1 cellular context compared by ENCODE assay signal in the genomic region with DNA sequence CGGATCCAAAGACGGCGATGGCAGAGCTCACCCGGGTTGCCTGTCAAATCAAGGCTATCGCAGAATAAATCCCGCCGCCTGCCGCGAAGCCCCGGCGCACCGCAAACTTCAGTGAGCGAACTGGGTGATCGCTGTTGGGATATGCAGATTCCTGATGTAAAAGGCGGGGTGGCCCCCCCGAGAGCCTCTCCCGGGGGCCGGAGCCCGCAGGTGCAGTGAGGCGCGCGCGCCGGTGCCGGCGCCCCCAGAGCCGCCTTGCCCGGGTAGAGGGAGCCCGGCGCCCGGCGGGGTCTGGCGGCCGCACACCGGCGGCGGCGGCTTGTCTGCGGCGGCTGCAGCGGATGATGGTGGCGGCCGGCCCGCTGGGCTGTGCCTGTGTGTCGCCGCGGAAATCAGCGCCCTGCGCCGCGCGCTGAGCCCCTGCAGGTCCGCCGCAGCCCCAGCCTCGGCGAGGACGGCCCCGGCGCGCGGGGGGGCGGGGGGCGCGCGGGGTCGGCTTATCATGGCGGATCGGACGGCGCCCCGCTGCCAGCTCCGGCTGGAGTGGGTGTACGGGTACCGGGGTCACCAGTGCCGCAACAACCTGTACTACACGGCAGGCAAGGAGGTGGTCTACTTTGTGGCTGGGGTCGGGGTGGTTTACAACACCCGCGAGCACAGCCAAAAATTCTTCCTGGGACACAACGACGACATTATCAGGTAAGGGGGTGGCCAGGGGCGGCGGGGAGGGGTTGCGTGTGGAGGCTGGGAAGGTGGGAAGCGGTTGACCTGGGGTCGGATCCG.
TF ChIP-seq lines count a peak whose summit lies in the region.

No MANE protein-coding gene starts in this region.

TF ChIP-seq in HepG2, 621 proteins besides CTCF, POLR2A, EP300 and RAD21 (continued from another document and continues in another):
- TF ChIP-seq, protein P1, sequence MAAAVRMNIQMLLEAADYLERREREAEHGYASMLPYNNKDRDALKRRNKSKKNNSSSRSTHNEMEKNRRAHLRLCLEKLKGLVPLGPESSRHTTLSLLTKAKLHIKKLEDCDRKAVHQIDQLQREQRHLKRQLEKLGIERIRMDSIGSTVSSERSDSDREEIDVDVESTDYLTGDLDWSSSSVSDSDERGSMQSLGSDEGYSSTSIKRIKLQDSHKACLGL (CRISPR knock-in tag; IDR thresholded peaks at IDR 0.05) = 0 out of 2 replicates have a peak, but pooled peaks have one; percentile 25
- TF ChIP-seq SOX13 (IDR thresholded peaks at IDR 0.05) (no peak), SOX13 (CRISPR knock-in tag; conservative IDR thresholded peaks at IDR 0.05 in 1 of 2, IDR thresholded peaks at IDR 0.05 in 1 of 2) (no peak), ZNF883 (CRISPR knock-in tag; IDR thresholded peaks at IDR 0.05; ENCODE audit: not compliant biosample characterization) (peak; percentile 52), ONECUT2 (CRISPR knock-in tag; IDR thresholded peaks at IDR 0.05) (no peak), ZNF547 (CRISPR knock-in tag; IDR thresholded peaks at IDR 0.05) (peak; percentile 62; the same call in 1 of the 2 replicates), KDM6A (CRISPR knock-in tag; IDR thresholded peaks at IDR 0.05; ENCODE audit: low read depth) (no peak), MXI1 (IDR thresholded peaks at IDR 0.05; ENCODE audit: borderline replicate concordance, low read depth, low read length) (no peak), KLF15 (CRISPR knock-in tag; IDR thresholded peaks at IDR 0.05; ENCODE audit: borderline replicate concordance) (0 out of 2 replicates have a peak, but pooled peaks have one; percentile 3), KLF16 (CRISPR knock-in tag; IDR thresholded peaks at IDR 0.05) (no peak), HMG20B (CRISPR knock-in tag; conservative IDR thresholded peaks at IDR 0.05) (no peak), KDM5B (CRISPR knock-in tag; IDR thresholded peaks at IDR 0.05; ENCODE audit: borderline replicate concordance) (0 out of 2 replicates have a peak, but pooled peaks have one; percentile 21), SIX1 (CRISPR knock-in tag; IDR thresholded peaks at IDR 0.05; ENCODE audit: borderline replicate concordance) (no peak), HOXA3 (CRISPR knock-in tag; IDR thresholded peaks at IDR 0.05) (peak; percentile 72; the same call in 1 of the 2 replicates), TRIM24 (CRISPR knock-in tag; IDR thresholded peaks at IDR 0.05) (no peak), NFYB (CRISPR knock-in tag; IDR thresholded peaks at IDR 0.05) (no peak), SIN3B (IDR thresholded peaks at IDR 0.05; ENCODE audit: low read length) (no peak), HCFC1 (IDR thresholded peaks at IDR 0.05; ENCODE audit: low read depth, low read length) (no peak), CREB1 (IDR thresholded peaks at IDR 0.05) (no peak), CREB1 (CRISPR knock-in tag; IDR thresholded peaks at IDR 0.05) (no peak), ZNF891 (CRISPR knock-in tag; IDR thresholded peaks at IDR 0.05) (0 out of 2 replicates have a peak, but pooled peaks have one; percentile 44), XRCC5 (optimal IDR thresholded peaks at IDR 0.05; ENCODE audit: low read length) (peak; percentile 16), ERF (CRISPR knock-in tag; IDR thresholded peaks at IDR 0.05) (no peak), CC2D1A (CRISPR knock-in tag; IDR thresholded peaks at IDR 0.05) (no peak), TAF15 (IDR thresholded peaks at IDR 0.05; ENCODE audit: low read depth, low read length, poor library complexity, severe bottlenecking) (no peak), SAP130 (CRISPR knock-in tag; IDR thresholded peaks at IDR 0.05; ENCODE audit: low read depth) (peak; percentile 40; the same call in 1 of the 2 replicates), AHR (CRISPR knock-in tag; IDR thresholded peaks at IDR 0.05) (no peak), RELA (CRISPR knock-in tag; IDR thresholded peaks at IDR 0.05) (no peak), SALL1 (CRISPR knock-in tag; IDR thresholded peaks at IDR 0.05) (peak; percentile 22; the same call in 1 of the 2 replicates), HIVEP1 (CRISPR knock-in tag; IDR thresholded peaks at IDR 0.05) (peak; percentile 35; the same call in 1 of the 2 replicates), KDM2A (CRISPR knock-in tag; IDR thresholded peaks at IDR 0.05; ENCODE audit: borderline replicate concordance, low read depth) (no peak; the same call in 1 of the 2 replicates), EEA1 (CRISPR knock-in tag; IDR thresholded peaks at IDR 0.05; ENCODE audit: borderline replicate concordance) (no peak), ZNF777 (CRISPR knock-in tag; IDR thresholded peaks at IDR 0.05) (peak; percentile 44), ZNF776 (CRISPR knock-in tag; IDR thresholded peaks at IDR 0.05) (0 out of 2 replicates have a peak, but pooled peaks have one; percentile 35), ZNF850 (CRISPR knock-in tag; conservative IDR thresholded peaks at IDR 0.05) (no peak)
- TF ChIP-seq, protein P2, sequence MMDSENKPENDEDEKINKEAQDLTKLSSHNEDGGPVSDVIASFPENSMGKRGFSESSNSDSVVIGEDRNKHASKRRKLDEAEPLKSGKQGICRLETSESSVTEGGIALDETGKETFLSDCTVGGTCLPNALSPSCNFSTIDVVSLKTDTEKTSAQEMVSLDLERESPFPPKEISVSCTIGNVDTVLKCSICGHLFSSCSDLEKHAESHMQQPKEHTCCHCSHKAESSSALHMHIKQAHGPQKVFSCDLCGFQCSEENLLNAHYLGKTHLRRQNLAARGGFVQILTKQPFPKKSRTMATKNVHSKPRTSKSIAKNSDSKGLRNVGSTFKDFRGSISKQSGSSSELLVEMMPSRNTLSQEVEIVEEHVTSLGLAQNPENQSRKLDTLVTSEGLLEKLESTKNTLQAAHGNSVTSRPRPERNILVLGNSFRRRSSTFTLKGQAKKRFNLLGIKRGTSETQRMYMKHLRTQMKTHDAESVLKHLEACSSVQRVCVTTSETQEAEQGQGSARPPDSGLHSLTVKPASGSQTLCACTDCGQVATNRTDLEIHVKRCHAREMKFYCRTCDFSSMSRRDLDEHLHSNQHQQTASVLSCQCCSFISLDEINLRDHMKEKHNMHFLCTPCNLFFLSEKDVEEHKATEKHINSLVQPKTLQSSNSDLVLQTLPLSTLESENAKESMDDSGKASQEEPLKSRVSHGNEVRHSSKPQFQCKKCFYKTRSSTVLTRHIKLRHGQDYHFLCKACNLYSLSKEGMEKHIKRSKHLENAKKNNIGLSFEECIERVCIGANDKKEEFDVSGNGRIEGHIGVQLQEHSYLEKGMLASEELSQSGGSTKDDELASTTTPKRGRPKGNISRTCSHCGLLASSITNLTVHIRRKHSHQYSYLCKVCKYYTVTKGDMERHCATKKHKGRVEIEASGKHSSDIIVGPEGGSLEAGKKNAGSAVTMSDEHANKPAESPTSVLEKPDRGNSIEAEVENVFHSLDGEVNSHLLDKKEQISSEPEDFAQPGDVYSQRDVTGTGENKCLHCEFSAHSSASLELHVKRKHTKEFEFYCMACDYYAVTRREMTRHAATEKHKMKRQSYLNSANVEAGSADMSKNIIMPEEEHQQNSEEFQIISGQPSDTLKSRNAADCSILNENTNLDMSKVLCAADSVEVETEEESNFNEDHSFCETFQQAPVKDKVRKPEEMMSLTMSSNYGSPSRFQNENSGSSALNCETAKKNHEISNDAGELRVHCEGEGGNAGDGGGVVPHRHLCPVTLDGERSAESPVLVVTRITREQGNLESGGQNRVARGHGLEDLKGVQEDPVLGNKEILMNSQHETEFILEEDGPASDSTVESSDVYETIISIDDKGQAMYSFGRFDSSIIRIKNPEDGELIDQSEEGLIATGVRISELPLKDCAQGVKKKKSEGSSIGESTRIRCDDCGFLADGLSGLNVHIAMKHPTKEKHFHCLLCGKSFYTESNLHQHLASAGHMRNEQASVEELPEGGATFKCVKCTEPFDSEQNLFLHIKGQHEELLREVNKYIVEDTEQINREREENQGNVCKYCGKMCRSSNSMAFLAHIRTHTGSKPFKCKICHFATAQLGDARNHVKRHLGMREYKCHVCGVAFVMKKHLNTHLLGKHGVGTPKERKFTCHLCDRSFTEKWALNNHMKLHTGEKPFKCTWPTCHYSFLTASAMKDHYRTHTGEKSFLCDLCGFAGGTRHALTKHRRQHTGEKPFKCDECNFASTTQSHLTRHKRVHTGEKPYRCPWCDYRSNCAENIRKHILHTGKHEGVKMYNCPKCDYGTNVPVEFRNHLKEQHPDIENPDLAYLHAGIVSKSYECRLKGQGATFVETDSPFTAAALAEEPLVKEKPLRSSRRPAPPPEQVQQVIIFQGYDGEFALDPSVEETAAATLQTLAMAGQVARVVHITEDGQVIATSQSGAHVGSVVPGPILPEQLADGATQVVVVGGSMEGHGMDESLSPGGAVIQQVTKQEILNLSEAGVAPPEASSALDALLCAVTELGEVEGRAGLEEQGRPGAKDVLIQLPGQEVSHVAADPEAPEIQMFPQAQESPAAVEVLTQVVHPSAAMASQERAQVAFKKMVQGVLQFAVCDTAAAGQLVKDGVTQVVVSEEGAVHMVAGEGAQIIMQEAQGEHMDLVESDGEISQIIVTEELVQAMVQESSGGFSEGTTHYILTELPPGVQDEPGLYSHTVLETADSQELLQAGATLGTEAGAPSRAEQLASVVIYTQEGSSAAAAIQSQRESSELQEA (CRISPR knock-in tag; IDR thresholded peaks at IDR 0.05; ENCODE audit: not compliant biosample characterization) = peak; percentile 81
- TF ChIP-seq, protein P3, sequence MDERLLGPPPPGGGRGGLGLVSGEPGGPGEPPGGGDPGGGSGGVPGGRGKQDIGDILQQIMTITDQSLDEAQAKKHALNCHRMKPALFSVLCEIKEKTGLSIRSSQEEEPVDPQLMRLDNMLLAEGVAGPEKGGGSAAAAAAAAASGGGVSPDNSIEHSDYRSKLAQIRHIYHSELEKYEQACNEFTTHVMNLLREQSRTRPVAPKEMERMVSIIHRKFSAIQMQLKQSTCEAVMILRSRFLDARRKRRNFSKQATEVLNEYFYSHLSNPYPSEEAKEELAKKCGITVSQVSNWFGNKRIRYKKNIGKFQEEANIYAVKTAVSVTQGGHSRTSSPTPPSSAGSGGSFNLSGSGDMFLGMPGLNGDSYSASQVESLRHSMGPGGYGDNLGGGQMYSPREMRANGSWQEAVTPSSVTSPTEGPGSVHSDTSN (CRISPR knock-in tag; IDR thresholded peaks at IDR 0.05) = no peak
- TF ChIP-seq, protein P4, sequence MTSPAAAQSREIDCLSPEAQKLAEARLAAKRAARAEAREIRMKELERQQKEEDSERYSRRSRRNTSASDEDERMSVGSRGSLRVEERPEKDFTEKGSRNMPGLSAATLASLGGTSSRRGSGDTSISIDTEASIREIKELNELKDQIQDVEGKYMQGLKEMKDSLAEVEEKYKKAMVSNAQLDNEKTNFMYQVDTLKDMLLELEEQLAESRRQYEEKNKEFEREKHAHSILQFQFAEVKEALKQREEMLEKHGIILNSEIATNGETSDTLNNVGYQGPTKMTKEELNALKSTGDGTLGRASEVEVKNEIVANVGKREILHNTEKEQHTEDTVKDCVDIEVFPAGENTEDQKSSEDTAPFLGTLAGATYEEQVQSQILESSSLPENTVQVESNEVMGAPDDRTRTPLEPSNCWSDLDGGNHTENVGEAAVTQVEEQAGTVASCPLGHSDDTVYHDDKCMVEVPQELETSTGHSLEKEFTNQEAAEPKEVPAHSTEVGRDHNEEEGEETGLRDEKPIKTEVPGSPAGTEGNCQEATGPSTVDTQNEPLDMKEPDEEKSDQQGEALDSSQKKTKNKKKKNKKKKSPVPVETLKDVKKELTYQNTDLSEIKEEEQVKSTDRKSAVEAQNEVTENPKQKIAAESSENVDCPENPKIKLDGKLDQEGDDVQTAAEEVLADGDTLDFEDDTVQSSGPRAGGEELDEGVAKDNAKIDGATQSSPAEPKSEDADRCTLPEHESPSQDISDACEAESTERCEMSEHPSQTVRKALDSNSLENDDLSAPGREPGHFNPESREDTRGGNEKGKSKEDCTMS (CRISPR knock-in tag; conservative IDR thresholded peaks at IDR 0.05) = no peak
- TF ChIP-seq, protein P5, sequence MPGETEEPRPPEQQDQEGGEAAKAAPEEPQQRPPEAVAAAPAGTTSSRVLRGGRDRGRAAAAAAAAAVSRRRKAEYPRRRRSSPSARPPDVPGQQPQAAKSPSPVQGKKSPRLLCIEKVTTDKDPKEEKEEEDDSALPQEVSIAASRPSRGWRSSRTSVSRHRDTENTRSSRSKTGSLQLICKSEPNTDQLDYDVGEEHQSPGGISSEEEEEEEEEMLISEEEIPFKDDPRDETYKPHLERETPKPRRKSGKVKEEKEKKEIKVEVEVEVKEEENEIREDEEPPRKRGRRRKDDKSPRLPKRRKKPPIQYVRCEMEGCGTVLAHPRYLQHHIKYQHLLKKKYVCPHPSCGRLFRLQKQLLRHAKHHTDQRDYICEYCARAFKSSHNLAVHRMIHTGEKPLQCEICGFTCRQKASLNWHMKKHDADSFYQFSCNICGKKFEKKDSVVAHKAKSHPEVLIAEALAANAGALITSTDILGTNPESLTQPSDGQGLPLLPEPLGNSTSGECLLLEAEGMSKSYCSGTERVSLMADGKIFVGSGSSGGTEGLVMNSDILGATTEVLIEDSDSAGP (CRISPR knock-in tag; IDR thresholded peaks at IDR 0.05; ENCODE audit: borderline replicate concordance) = no peak
- TF ChIP-seq, protein P6, sequence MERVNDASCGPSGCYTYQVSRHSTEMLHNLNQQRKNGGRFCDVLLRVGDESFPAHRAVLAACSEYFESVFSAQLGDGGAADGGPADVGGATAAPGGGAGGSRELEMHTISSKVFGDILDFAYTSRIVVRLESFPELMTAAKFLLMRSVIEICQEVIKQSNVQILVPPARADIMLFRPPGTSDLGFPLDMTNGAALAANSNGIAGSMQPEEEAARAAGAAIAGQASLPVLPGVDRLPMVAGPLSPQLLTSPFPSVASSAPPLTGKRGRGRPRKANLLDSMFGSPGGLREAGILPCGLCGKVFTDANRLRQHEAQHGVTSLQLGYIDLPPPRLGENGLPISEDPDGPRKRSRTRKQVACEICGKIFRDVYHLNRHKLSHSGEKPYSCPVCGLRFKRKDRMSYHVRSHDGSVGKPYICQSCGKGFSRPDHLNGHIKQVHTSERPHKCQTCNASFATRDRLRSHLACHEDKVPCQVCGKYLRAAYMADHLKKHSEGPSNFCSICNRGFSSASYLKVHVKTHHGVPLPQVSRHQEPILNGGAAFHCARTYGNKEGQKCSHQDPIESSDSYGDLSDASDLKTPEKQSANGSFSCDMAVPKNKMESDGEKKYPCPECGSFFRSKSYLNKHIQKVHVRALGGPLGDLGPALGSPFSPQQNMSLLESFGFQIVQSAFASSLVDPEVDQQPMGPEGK (CRISPR knock-in tag; IDR thresholded peaks at IDR 0.05) = peak; percentile 76
- TF ChIP-seq, protein P7, sequence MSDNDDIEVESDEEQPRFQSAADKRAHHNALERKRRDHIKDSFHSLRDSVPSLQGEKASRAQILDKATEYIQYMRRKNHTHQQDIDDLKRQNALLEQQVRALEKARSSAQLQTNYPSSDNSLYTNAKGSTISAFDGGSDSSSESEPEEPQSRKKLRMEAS (IDR thresholded peaks at IDR 0.05) = no peak; the same call in 1 of the 2 replicates
- TF ChIP-seq, protein P8, sequence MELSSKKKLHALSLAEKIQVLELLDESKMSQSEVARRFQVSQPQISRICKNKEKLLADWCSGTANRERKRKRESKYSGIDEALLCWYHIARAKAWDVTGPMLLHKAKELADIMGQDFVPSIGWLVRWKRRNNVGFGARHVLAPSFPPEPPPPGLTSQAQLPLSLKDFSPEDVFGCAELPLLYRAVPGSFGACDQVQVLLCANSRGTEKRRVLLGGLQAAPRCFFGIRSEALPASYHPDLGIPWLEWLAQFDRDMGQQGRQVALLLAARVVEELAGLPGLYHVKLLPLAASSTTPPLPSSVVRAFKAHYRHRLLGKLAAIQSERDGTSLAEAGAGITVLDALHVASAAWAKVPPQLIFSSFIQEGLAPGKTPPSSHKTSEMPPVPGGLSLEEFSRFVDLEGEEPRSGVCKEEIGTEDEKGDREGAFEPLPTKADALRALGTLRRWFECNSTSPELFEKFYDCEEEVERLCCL (CRISPR knock-in tag; IDR thresholded peaks at IDR 0.05; ENCODE audit: borderline replicate concordance) = no peak
